1 cellular context compared by ENCODE assay signal in the genomic region with DNA sequence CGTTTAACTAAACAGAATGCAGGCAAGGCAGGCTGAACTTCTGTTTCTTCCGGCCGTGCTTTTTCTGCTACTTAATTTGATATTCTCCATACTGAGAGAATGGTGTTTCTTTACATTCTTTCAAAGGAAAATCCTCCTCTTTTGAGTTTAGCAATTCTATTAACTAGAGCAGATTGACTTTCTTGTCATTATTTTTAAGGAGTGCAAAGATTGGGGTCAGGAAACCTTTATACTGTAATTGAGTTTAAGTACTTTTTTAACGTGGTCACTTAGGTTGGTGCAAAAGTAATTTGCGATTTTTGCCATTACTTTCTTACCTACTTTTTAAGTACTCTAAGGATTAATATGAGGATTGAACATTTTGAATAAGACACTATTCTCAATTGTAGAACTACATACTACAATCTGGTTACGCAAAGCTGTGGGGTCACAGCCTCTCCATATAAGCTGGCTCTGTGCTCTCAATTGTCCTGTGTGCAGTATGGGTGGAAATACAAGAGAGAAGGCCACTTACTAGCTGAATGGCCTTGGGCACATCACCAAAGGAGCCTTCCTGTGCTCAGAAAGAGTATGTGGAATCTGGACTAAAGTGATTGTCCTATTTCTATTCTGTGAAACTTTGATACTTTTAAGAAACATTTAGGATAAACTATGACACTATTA.
TF ChIP-seq lines count a peak whose summit lies in the region.

No MANE protein-coding gene starts in this region.

TF ChIP-seq in HEK293, 187 proteins besides CTCF, POLR2A, EP300 and RAD21 (continued from another document):
- TF ChIP-seq ZNF274 (IDR thresholded peaks at IDR 0.05; ENCODE audit: low read length) (no peak), ZNF274 (tag by site-specific recombination; IDR thresholded peaks at IDR 0.05; ENCODE audit: borderline replicate concordance) (no peak), ZNF19 (tag by site-specific recombination; IDR thresholded peaks at IDR 0.05; ENCODE audit: low read depth) (no peak), OSR2 (tag by site-specific recombination; IDR thresholded peaks at IDR 0.05) (no peak), ZNF660 (tag by site-specific recombination; IDR thresholded peaks at IDR 0.05) (no peak), ZNF626 (tag by site-specific recombination; IDR thresholded peaks at IDR 0.05) (no peak), ZNF777 (tag by site-specific recombination; IDR thresholded peaks at IDR 0.05; ENCODE audit: borderline replicate concordance) (no peak), KLF16 (tag by site-specific recombination; IDR thresholded peaks at IDR 0.05) (no peak), WT1 (tag by site-specific recombination; IDR thresholded peaks at IDR 0.05) (peak; percentile 95), ZNF112 (tag by site-specific recombination; IDR thresholded peaks at IDR 0.05) (no peak), ZNF404 (tag by site-specific recombination; IDR thresholded peaks at IDR 0.05) (no peak)
- TF ChIP-seq, protein P1, sequence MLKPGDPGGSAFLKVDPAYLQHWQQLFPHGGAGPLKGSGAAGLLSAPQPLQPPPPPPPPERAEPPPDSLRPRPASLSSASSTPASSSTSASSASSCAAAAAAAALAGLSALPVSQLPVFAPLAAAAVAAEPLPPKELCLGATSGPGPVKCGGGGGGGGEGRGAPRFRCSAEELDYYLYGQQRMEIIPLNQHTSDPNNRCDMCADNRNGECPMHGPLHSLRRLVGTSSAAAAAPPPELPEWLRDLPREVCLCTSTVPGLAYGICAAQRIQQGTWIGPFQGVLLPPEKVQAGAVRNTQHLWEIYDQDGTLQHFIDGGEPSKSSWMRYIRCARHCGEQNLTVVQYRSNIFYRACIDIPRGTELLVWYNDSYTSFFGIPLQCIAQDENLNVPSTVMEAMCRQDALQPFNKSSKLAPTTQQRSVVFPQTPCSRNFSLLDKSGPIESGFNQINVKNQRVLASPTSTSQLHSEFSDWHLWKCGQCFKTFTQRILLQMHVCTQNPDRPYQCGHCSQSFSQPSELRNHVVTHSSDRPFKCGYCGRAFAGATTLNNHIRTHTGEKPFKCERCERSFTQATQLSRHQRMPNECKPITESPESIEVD (tag by site-specific recombination; IDR thresholded peaks at IDR 0.05): peak; percentile 31; the same call in 1 of the 2 replicates
- TF ChIP-seq, protein P2, sequence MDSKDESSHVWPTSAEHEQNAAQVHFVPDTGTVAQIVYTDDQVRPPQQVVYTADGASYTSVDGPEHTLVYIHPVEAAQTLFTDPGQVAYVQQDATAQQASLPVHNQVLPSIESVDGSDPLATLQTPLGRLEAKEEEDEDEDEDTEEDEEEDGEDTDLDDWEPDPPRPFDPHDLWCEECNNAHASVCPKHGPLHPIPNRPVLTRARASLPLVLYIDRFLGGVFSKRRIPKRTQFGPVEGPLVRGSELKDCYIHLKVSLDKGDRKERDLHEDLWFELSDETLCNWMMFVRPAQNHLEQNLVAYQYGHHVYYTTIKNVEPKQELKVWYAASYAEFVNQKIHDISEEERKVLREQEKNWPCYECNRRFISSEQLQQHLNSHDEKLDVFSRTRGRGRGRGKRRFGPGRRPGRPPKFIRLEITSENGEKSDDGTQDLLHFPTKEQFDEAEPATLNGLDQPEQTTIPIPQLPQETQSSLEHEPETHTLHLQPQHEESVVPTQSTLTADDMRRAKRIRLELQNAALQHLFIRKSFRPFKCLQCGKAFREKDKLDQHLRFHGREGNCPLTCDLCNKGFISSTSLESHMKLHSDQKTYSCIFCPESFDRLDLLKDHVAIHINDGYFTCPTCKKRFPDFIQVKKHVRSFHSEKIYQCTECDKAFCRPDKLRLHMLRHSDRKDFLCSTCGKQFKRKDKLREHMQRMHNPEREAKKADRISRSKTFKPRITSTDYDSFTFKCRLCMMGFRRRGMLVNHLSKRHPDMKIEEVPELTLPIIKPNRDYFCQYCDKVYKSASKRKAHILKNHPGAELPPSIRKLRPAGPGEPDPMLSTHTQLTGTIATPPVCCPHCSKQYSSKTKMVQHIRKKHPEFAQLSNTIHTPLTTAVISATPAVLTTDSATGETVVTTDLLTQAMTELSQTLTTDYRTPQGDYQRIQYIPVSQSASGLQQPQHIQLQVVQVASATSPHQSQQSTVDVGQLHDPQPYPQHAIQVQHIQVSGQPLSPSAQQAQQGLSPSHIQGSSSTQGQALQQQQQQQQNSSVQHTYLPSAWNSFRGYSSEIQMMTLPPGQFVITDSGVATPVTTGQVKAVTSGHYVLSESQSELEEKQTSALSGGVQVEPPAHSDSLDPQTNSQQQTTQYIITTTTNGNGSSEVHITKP (tag by site-specific recombination; IDR thresholded peaks at IDR 0.05): no peak
